7 cellular contexts compared by ENCODE assay signal in genomic region chr11:44559944-44560308, GRCh38. TPM values are rescaled to one million over a fixed set of nuclear protein-coding genes. Genes with fewer than 3 reads are reported as not detected.
A peak's percentile ranks its signal among the peaks of the same experiment; 100 is the strongest.
DNase-seq lines count a peak whose midpoint lies in the region; ATAC-seq, FAIRE-seq and TF ChIP-seq lines count a peak whose summit lies in the region.
"Not testable (repeated sequence)": the region's sequence is repeated elsewhere in the genome, so short reads cannot be mapped to it uniquely, and the experiment has no call there.

No MANE protein-coding gene starts in this region.

- H3F3A ChIP-seq in GM23338 (replicated peaks; ENCODE audit: low read depth); Loucy (ENCODE audit: low read depth): not testable (repeated sequence)

- TF ChIP-seq EP300 in K562 (IDR thresholded peaks at IDR 0.05; ENCODE audit: low read length) = not testable (repeated sequence)

- H3K4me3 Mint-ChIP-seq in GM23338; T-helper 1 cell treated with Interleukin-12 subunit alpha and Interleukin-12 subunit beta and Interleukin-4 antibody, amounts not matched to agents 30 μg/mL and 1 μg/mL, for 36 hours; activated CD8-positive, alpha-beta T cell treated with anti-CD3 and anti-CD28 coated beads for 36 hours: not testable (repeated sequence)

- 82% methylated on average over 6 of the region's 7 CpGs for whole genome bisulfite sequencing in K562 (ENCODE audit: insufficient coverage, low coverage, missing lambda C conversion rate)
- no CpG with 5 or more reads among the region's 7 CpGs for WGBS in neuronal stem cell (ENCODE audit: extremely low coverage in 2 of 2, insufficient read length in 2 of 2, insufficient replicate concordance in 1 of 2), 2 donors

- not testable (repeated sequence) for TF ChIP-seq POLR2A in K562 (conservative IDR thresholded peaks at IDR 0.05)

- peaks cover 37% of the 10 kb centered on the region for H3K4me1 Mint-ChIP-seq in GM23338
- H3K4me1 Mint-ChIP-seq in T-helper 1 cell treated with Interleukin-12 subunit alpha and Interleukin-12 subunit beta and Interleukin-4 antibody, amounts not matched to agents 30 μg/mL and 1 μg/mL, for 36 hours (ENCODE audit: low read depth) = peaks cover 29% of the 10 kb centered on the region
- peaks cover 38% of the 10 kb centered on the region for H3K4me1 Mint-ChIP-seq in activated CD8-positive, alpha-beta T cell treated with anti-CD3 and anti-CD28 coated beads for 36 hours (ENCODE audit: low read depth)

- H2AFZ ChIP-seq in GM23338; neuronal stem cell (ENCODE audit: low read length): not testable (repeated sequence)
- 0 out of 2 replicates have a peak overlapping the region, but pooled peaks have one; percentile 47 for H2AFZ ChIP-seq in Loucy (ENCODE audit: low read length)
- 0 out of 2 replicates have a peak overlapping the region, but pooled peaks have one; percentile 10 for H2AFZ ChIP-seq in K562 (ENCODE audit: low read depth, low read length)

- not testable (repeated sequence) for H2BK120ac ChIP-seq in neuronal stem cell (ENCODE audit: low read depth, low read length)

- not testable (repeated sequence) for H3K14ac ChIP-seq in neuronal stem cell (ENCODE audit: low read length)

- H3K27ac ChIP-seq in GM23338 (ENCODE audit: low read depth); K562 (ENCODE audit: extremely low read depth, low read depth, low read length): not testable (repeated sequence)
- H3K27ac ChIP-seq in neuronal stem cell (replicated peaks; ENCODE audit: low read length) = peak overlapping the region; percentile 93

- H2BK15ac ChIP-seq in neuronal stem cell (ENCODE audit: low read length) = not testable (repeated sequence)

- DNase-seq in GM23338 (ENCODE audit: low spot score); activated CD8-positive, alpha-beta T cell treated with anti-CD3 and anti-CD28 coated beads for 36 hours; K562 (ENCODE audit: extremely low read depth in 1 of 4, low spot score in 3 of 4); neuronal stem cell (ENCODE audit: low spot score): not testable (repeated sequence)

- not testable (repeated sequence) for H2BK5ac ChIP-seq in neuronal stem cell (ENCODE audit: low read length)

- H3K36me3 Mint-ChIP-seq in GM23338 (ENCODE audit: low read depth); T-helper 1 cell treated with Interleukin-12 subunit alpha and Interleukin-12 subunit beta and Interleukin-4 antibody, amounts not matched to agents 30 μg/mL and 1 μg/mL, for 36 hours (ENCODE audit: low read depth); activated CD8-positive, alpha-beta T cell treated with anti-CD3 and anti-CD28 coated beads for 36 hours (ENCODE audit: low read depth): not testable (repeated sequence)

- not testable (repeated sequence) for TF ChIP-seq CTCF in GM23338 (conservative IDR thresholded peaks at IDR 0.05; ENCODE audit: low read depth in 2 of 2); Loucy (conservative IDR thresholded peaks at IDR 0.05; ENCODE audit: low read length); activated CD8-positive, alpha-beta T cell treated with anti-CD3 and anti-CD28 coated beads for 36 hours (IDR thresholded peaks at IDR 0.05); K562 (IDR thresholded peaks at IDR 0.05 in 2 of 3, conservative IDR thresholded peaks at IDR 0.05 in 1 of 3; ENCODE audit: insufficient read depth in 2 of 3, low read depth in 1 of 3, low read length in 3 of 3)

- not testable (repeated sequence) for H2AK5ac ChIP-seq in neuronal stem cell (ENCODE audit: low read depth, low read length)

- not testable (repeated sequence) for H3K36me3 ChIP-seq in GM23338 (ENCODE audit: insufficient read depth); Loucy (ENCODE audit: insufficient read depth, low read length); K562 (ENCODE audit: control insufficient read depth, insufficient read depth, low read length); neuronal stem cell (replicated peaks in 1 of 2; ENCODE audit: control insufficient read depth in 2 of 2, insufficient read depth in 2 of 2, low read length in 2 of 2)

- H3K9me3 ChIP-seq in Loucy (ENCODE audit: insufficient read depth, low read depth, low read length); K562 (replicated peaks; ENCODE audit: control insufficient read depth, insufficient read depth, low read depth, low read length); neuronal stem cell (replicated peaks in 1 of 2; ENCODE audit: control insufficient read depth in 2 of 2, insufficient read depth in 1 of 2, low read depth in 1 of 2, low read length in 2 of 2): not testable (repeated sequence)

- in situ Hi-C loops in K562 (cut with MboI) = loop anchor here (5.0 kb wide), 2 partner anchors 47 to 352 kb away; no protein-coding TSS in a partner anchor

- not testable (repeated sequence) for H3K9me1 ChIP-seq in K562 (ENCODE audit: control insufficient read depth, insufficient read depth, low read length)

- H3K4me1 ChIP-seq in GM23338 (ENCODE audit: insufficient read depth) (peaks cover 36% of the 10 kb centered on the region), Loucy (ENCODE audit: insufficient read depth, low read length, poor library complexity, severe bottlenecking) (peaks cover 41% of the 10 kb centered on the region), K562 (replicated peaks in 1 of 2; ENCODE audit: control insufficient read depth in 2 of 2, insufficient read depth in 2 of 2, low read length in 2 of 2) (peaks cover 17 to 42% of the 10 kb centered on the region in 2 experiments), neuronal stem cell (ENCODE audit: control insufficient read depth in 2 of 2, insufficient read depth in 1 of 2, low read depth in 1 of 2, low read length in 2 of 2) (peaks cover 13 to 30% of the 10 kb centered on the region in 2 donors)

- peak overlapping the region; percentile 77; the same call in 1 of the 2 replicates for H3K27ac Mint-ChIP-seq in GM23338
- H3K27ac Mint-ChIP-seq in T-helper 1 cell treated with Interleukin-12 subunit alpha and Interleukin-12 subunit beta and Interleukin-4 antibody, amounts not matched to agents 30 μg/mL and 1 μg/mL, for 36 hours = peak overlapping the region; percentile 57
- H3K27ac Mint-ChIP-seq in activated CD8-positive, alpha-beta T cell treated with anti-CD3 and anti-CD28 coated beads for 36 hours = peak overlapping the region; percentile 63

- not testable (repeated sequence) for FAIRE-seq in K562 (lab: Jason Lieb, UNC)

- H4K20me1 ChIP-seq in GM23338 (replicated peaks; ENCODE audit: insufficient read depth); Loucy (ENCODE audit: insufficient read depth, low read length, poor library complexity, severe bottlenecking); K562 (replicated peaks; ENCODE audit: control insufficient read depth, insufficient read depth, low read length): not testable (repeated sequence)

- H3K9me2 ChIP-seq in GM23338 (ENCODE audit: insufficient read depth); Loucy (replicated peaks; ENCODE audit: low read depth, low read length): not testable (repeated sequence)

- POLR2A ChIA-PET in activated CD8-positive, alpha-beta T cell treated with anti-CD3 and anti-CD28 coated beads for 36 hours (lab: Charles Lee) = interaction anchor here (1.0 to 1.4 kb wide), 3 partner anchors 11 to 18 kb away, joined by 3 to 5 read pairs (median 3); no protein-coding TSS in a partner anchor
- POLR2A ChIA-PET in K562 (lab: Yijun Ruan, JAX) = not testable (repeated sequence)

- intact Hi-C loops in activated CD8-positive, alpha-beta T cell treated with anti-CD3 and anti-CD28 coated beads for 36 hours (cut with micrococcal nuclease) = loop anchor here (5.0 to 10.0 kb wide), 3 partner anchors 72 to 335 kb away; no protein-coding TSS in a partner anchor
- intact Hi-C loops in K562 (cut with micrococcal nuclease) = loop anchor here (5.0 to 10.0 kb wide), 3 partner anchors 225 to 352 kb away; no protein-coding TSS in a partner anchor

- H3K4me2 ChIP-seq in GM23338; K562 (ENCODE audit: insufficient read depth, low read length): not testable (repeated sequence)
- peak overlapping the region; percentile 61 for H3K4me2 ChIP-seq in Loucy (ENCODE audit: low read depth, low read length, poor library complexity, severe bottlenecking)
- H3K4me2 ChIP-seq in neuronal stem cell (ENCODE audit: insufficient read depth, low read length, poor library complexity, severe bottlenecking) = peak overlapping the region; percentile 15

- not testable (repeated sequence) for H4K8ac ChIP-seq in neuronal stem cell (ENCODE audit: low read depth, low read length)

- H3K79me1 ChIP-seq in neuronal stem cell (ENCODE audit: low read depth, low read length) = not testable (repeated sequence)

- H3K23ac ChIP-seq in neuronal stem cell (ENCODE audit: low read depth, low read length, poor library complexity) = not testable (repeated sequence)

- not testable (repeated sequence) for H3K18ac ChIP-seq in neuronal stem cell (ENCODE audit: low read length)

- not testable (repeated sequence) for BruUV-seq in K562 (replicated peaks; lab: Mats Ljungman, UMichigan)

- H3K4ac ChIP-seq in neuronal stem cell (ENCODE audit: low read length) = not testable (repeated sequence)

- not testable (repeated sequence) for H3K79me2 ChIP-seq in GM23338 (replicated peaks; ENCODE audit: insufficient read depth); Loucy (ENCODE audit: insufficient read depth, low read length); K562 (ENCODE audit: control insufficient read depth, insufficient read depth, low read length)

- H3K9ac ChIP-seq in Loucy (ENCODE audit: low read depth, low read length, poor library complexity, severe bottlenecking) = peak overlapping the region; percentile 52
- not testable (repeated sequence) for H3K9ac ChIP-seq in K562 (ENCODE audit: insufficient read depth in 1 of 2, low read depth in 2 of 2, low read length in 2 of 2); neuronal stem cell (ENCODE audit: low read depth, low read length, poor library complexity)

- peak; percentile 8 for ATAC-seq in GM18511 (IDR thresholded peaks at IDR 0.05; ENCODE audit: unreplicated experiment)
- not testable (repeated sequence) for ATAC-seq in GM23338; activated CD8-positive, alpha-beta T cell treated with anti-CD3 and anti-CD28 coated beads for 36 hours; K562

- TF ChIP-seq RAD21 in K562 (CRISPR knock-in tag; conservative IDR thresholded peaks at IDR 0.05 in 1 of 2, IDR thresholded peaks at IDR 0.05 in 1 of 2) = not testable (repeated sequence)

- H3K27me3 ChIP-seq in GM23338 (ENCODE audit: insufficient read depth); Loucy (ENCODE audit: insufficient read depth, low read length, poor library complexity, severe bottlenecking); K562 (ENCODE audit: control insufficient read depth in 2 of 2, insufficient read depth in 2 of 2, low read length in 2 of 2); neuronal stem cell (ENCODE audit: control insufficient read depth in 3 of 3, insufficient read depth in 3 of 3, low read depth in 1 of 3, low read length in 3 of 3): not testable (repeated sequence)

- H3K27me3 Mint-ChIP-seq in GM23338 (ENCODE audit: insufficient read depth, low read depth, poor library complexity) = peaks cover 17% of the 10 kb centered on the region
- H3K27me3 Mint-ChIP-seq in T-helper 1 cell treated with Interleukin-12 subunit alpha and Interleukin-12 subunit beta and Interleukin-4 antibody, amounts not matched to agents 30 μg/mL and 1 μg/mL, for 36 hours (ENCODE audit: low read depth); activated CD8-positive, alpha-beta T cell treated with anti-CD3 and anti-CD28 coated beads for 36 hours: not testable (repeated sequence)

- not testable (repeated sequence) for H3K4me3 ChIP-seq in GM23338; K562; neuronal stem cell (ENCODE audit: low read length in 2 of 2)
- H3K4me3 ChIP-seq in Loucy (ENCODE audit: low read length, poor library complexity, severe bottlenecking) = peak overlapping the region; percentile 44

- not testable (repeated sequence) for H4K91ac ChIP-seq in neuronal stem cell (ENCODE audit: low read depth, low read length, poor library complexity)

- not testable (repeated sequence) for H3K9me3 Mint-ChIP-seq in GM23338; T-helper 1 cell treated with Interleukin-12 subunit alpha and Interleukin-12 subunit beta and Interleukin-4 antibody, amounts not matched to agents 30 μg/mL and 1 μg/mL, for 36 hours; activated CD8-positive, alpha-beta T cell treated with anti-CD3 and anti-CD28 coated beads for 36 hours

- not testable (repeated sequence) for H2BK12ac ChIP-seq in neuronal stem cell (ENCODE audit: low read length)

- CTCF ChIA-PET in activated CD8-positive, alpha-beta T cell treated with anti-CD3 and anti-CD28 coated beads for 36 hours (lab: Charles Lee) = interaction anchor here (0.7 to 13.8 kb wide), 8 partner anchors 9 to 781 kb away, joined by 3 to 307 read pairs (median 4); no protein-coding TSS in a partner anchor
- CTCF ChIA-PET in K562 (lab: Yijun Ruan, JAX; ENCODE audit: low intra/inter-chr PET ratio) = interaction anchor here (4.8 kb wide), 1 partner anchor 56 kb away, joined by 81 read pairs; no protein-coding TSS in a partner anchor

RNA-seq across cellular contexts. Expression of gene CD82, which starts 5.5 kb away (rescaled TPM):
- 4.9 and 9.6 TPM in 2 replicates for total RNA-seq in GM23338 (2014; rRNA removed; shearing (Covaris generic))
- polyA plus RNA-seq in GM23338 (2016; fragmentation: Nextera tagmentation; extraction: Ambion mirVana) (4.4 and 5.5 TPM in 2 replicates), K562 (2011; rRNA removed) (2.8 and 5.9 TPM in 2 replicates), K562 (2014; fragmentation: Illumina TruSeq; extraction: Trizol) (3.0 and 3.7 TPM in 2 replicates), K562 (2014; fragmentation: Nextera tagmentation; extraction: Ambion mirVana) (under 1 TPM; 0.27 to 0.30 TPM), K562 (2014; rRNA removed) (4.6 and 5.8 TPM in 2 replicates)
- 100 to 1,000 TPM; 289 to 319 TPM for total RNA-seq in activated CD8-positive, alpha-beta T cell treated with anti-CD3 and anti-CD28 coated beads for 36 hours
- total RNA-seq in K562 (2011; cell fraction: chromatin; rRNA removed; ENCODE audit: low replicate concordance) = 3.5 and 6.3 TPM in 2 replicates
- total RNA-seq in K562 (2011; cell fraction: nucleolus; rRNA removed) = 5.3 and 8.8 TPM in 2 replicates
- total RNA-seq in K562 (2011; cell fraction: nucleoplasm; rRNA removed) = 4.4 and 6.4 TPM in 2 replicates
- total RNA-seq in K562 (2014; rRNA removed) (3.9 and 4.7 TPM in 2 replicates), K562 (2014; rRNA removed; fragmentation: Illumina TruSeq; extraction: Trizol) (1.3 and 2.0 TPM in 2 replicates), K562 (2015; rRNA removed; fragmentation: Illumina TruSeq; extraction: Trizol) (4.4 and 4.5 TPM in 2 replicates), K562 (2021) (8.2 and 9.4 TPM in 2 replicates)
- 5.3 and 7.6 TPM in 2 replicates for polyA plus RNA-seq in K562 (2011; cell fraction: cytosol; rRNA removed)
- 1.1 and 2.4 TPM in 2 replicates for polyA plus RNA-seq in K562 (2011; cell fraction: nucleus; rRNA removed)
- polyA plus RNA-seq in K562 (2012) = 9.2 and 23.4 TPM in 2 replicates
- 1.8 and 3.5 TPM in 2 replicates for polyA minus RNA-seq in K562 (2011; rRNA and poly(A)+ RNA removed)
- polyA minus RNA-seq in K562 (2011; cell fraction: cytosol; rRNA and poly(A)+ RNA removed) = 2.4 and 4.0 TPM in 2 replicates
- 2.3 and 3.4 TPM in 2 replicates for polyA minus RNA-seq in K562 (2011; cell fraction: nucleus; rRNA and poly(A)+ RNA removed)
- polyA plus RNA-seq in neuronal stem cell (2013, experiment 1 of 2) = 51.9 TPM
- polyA plus RNA-seq in neuronal stem cell (2013, experiment 2 of 2) = 51.1 TPM

Comparison
In these comparisons a context has a peak if more than half of its experiments do, and no peak if none do; other contexts are left out.
1. RNA of gene CD82, which starts 5.5 kb away (total RNA-seq): 289 to 319 TPM in activated CD8-positive, alpha-beta T cell treated with anti-CD3 and anti-CD28 coated beads for 36 hours; 4.9 to 9.6 TPM in GM23338 and 1.3 to 9.4 TPM in K562; every median in the first group is over 10 times any median in the second.
2. Peak in every context shown above with its lines, with median percentiles within 50 percentile points of each other: H3K27ac Mint-ChIP-seq.